8 cellular contexts compared by ENCODE assay signal in the genomic region with DNA sequence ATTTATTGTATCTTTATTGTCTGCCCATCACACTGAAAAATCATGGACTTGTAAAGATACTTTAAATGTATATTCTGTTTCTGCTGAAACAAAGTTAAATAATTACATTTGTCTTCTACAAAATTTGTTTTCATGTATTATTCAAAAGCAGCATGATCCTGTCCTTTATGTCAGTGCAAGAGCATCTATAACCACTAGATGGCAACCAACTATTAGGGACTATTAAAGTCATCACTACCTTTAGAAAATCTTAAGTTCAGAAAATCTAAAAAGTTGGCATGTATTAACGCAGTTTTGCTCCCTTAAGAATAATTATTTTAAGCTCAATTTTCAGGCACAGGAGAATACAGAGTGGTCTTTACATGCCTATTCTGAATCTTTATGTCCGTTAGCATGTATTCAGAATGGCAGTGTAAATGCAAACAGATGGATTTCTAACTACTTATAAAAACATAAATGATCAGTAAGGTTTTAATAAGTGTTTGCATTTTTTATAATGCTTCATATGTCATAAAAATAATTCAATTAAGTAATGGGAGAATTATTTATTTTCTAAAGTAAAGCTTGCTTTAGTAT. TPM values are rescaled to one million over a fixed set of nuclear protein-coding genes. Genes with fewer than 3 reads are reported as not detected.
DNase-seq lines count a peak whose midpoint lies in the region; ATAC-seq and TF ChIP-seq lines count a peak whose summit lies in the region.

No MANE protein-coding gene starts in this region.

- H3K4me1 ChIP-seq in H9 (ENCODE audit: insufficient read depth, low read length) = peaks cover 5% of the 10 kb centered on the region; the same call in 1 of the 2 replicates
- H3K4me1 ChIP-seq in MM.1S (ENCODE audit: low read length) = peaks cover 16% of the 10 kb centered on the region

- H3K27me3 ChIP-seq in H9 (ENCODE audit: insufficient read depth, low read length) (no peaks in the 10 kb centered on the region), MM.1S (replicated peaks; ENCODE audit: insufficient read depth, low read length) (no peaks in the 10 kb centered on the region)

- H2BK120ac ChIP-seq in H9 (ENCODE audit: low read depth, low read length, poor library complexity, severe bottlenecking) = no peak overlapping the region

- H3T11ph ChIP-seq in H9 (ENCODE audit: low read length) = no peak overlapping the region

- H3K23ac ChIP-seq in H9 (ENCODE audit: insufficient read length, low read depth, low read length) = no peak overlapping the region

- H3K9ac ChIP-seq in H9 (ENCODE audit: extremely low read depth, insufficient read length, low read length) = no peak overlapping the region
- H3K9ac ChIP-seq in MM.1S (ENCODE audit: low read length) = no peak overlapping the region

- peak; percentile 89 for TF ChIP-seq CTCF in H9 (conservative IDR thresholded peaks at IDR 0.05)
- TF ChIP-seq CTCF in MM.1S (IDR thresholded peaks at IDR 0.05; ENCODE audit: low read length) = peak; percentile 84
- peak; percentile 88 for TF ChIP-seq CTCF in VCaP (conservative IDR thresholded peaks at IDR 0.05)

- no peaks in the 10 kb centered on the region for H3K9me3 Mint-ChIP-seq in activated naive CD8-positive, alpha-beta T cell treated with anti-CD3 and anti-CD28 coated beads, Interleukin-2, amount 10 ng/mL, durations not matched to agents 7 days and 5 days
- peaks cover 2% of the 10 kb centered on the region for H3K9me3 Mint-ChIP-seq in activated naive CD8-positive, alpha-beta T cell treated with anti-CD3 and anti-CD28 coated beads for 36 hours
- peaks cover 0 to 3% of the 10 kb centered on the region in 2 experiments; a peak in 2 of 5 replicates for H3K9me3 Mint-ChIP-seq in H9

- no peak overlapping the region for H2BK15ac ChIP-seq in H9 (ENCODE audit: low read depth, low read length)

- no peak overlapping the region for H3K4me3 Mint-ChIP-seq in activated naive CD8-positive, alpha-beta T cell treated with anti-CD3 and anti-CD28 coated beads, Interleukin-2, amount 10 ng/mL, durations not matched to agents 7 days and 5 days
- no peak overlapping the region for H3K4me3 Mint-ChIP-seq in activated naive CD8-positive, alpha-beta T cell treated with anti-CD3 and anti-CD28 coated beads for 36 hours
- H3K4me3 Mint-ChIP-seq in H9 = no peak overlapping the region

- no peak overlapping the region for H2BK12ac ChIP-seq in H9 (ENCODE audit: insufficient read length, low read depth, low read length)

- H3K4me1 Mint-ChIP-seq in activated naive CD8-positive, alpha-beta T cell treated with anti-CD3 and anti-CD28 coated beads, Interleukin-2, amount 10 ng/mL, durations not matched to agents 7 days and 5 days = peaks cover 7% of the 10 kb centered on the region
- H3K4me1 Mint-ChIP-seq in activated naive CD8-positive, alpha-beta T cell treated with anti-CD3 and anti-CD28 coated beads for 36 hours = peaks cover 28% of the 10 kb centered on the region
- H3K4me1 Mint-ChIP-seq in H9 = peaks cover 30 to 33% of the 10 kb centered on the region in 2 experiments

- no peaks in the 10 kb centered on the region for H3K23me2 ChIP-seq in H9 (ENCODE audit: insufficient read length, low read depth, low read length, poor library complexity, severe bottlenecking)

- peak; percentile 66 for ATAC-seq in activated naive CD8-positive, alpha-beta T cell treated with anti-CD3 and anti-CD28 coated beads, Interleukin-2, amount 10 ng/mL, durations not matched to agents 7 days and 5 days (ENCODE audit: low read depth)

- H3K9me2 ChIP-seq in MM.1S (replicated peaks; ENCODE audit: insufficient read depth, low read length) = no peaks in the 10 kb centered on the region

- no peak overlapping the region for H2AFZ ChIP-seq in H9 (ENCODE audit: low read length)
- H2AFZ ChIP-seq in MM.1S (ENCODE audit: low read length) = no peak overlapping the region

- no peak overlapping the region for H2BK20ac ChIP-seq in H9 (ENCODE audit: low read depth, low read length, poor library complexity, severe bottlenecking)

- H3K4me2 ChIP-seq in H9 (ENCODE audit: insufficient read depth, insufficient read length, low read length) (no peak overlapping the region), MM.1S (ENCODE audit: low read depth, low read length) (no peak overlapping the region)

- H4K5ac ChIP-seq in H9 (ENCODE audit: insufficient read length, low read depth, low read length) = no peak overlapping the region

- no peaks in the 10 kb centered on the region for H4K20me1 ChIP-seq in H9 (ENCODE audit: control insufficient read depth, insufficient read depth, insufficient read length)
- H4K20me1 ChIP-seq in MM.1S (ENCODE audit: insufficient read depth, low read length) = peaks cover 9% of the 10 kb centered on the region; the same call in 1 of the 2 replicates

- H3K27ac ChIP-seq in H9 (ENCODE audit: insufficient read length, low read depth, low read length) (no peak overlapping the region), MM.1S (ENCODE audit: low read length) (no peak overlapping the region), VCaP (peak overlapping the region; percentile 20; the same call in 1 of the 2 replicates)

- no peak overlapping the region for H2AK5ac ChIP-seq in H9 (ENCODE audit: insufficient read length, low read length)

- POLR2A ChIA-PET in activated naive CD8-positive, alpha-beta T cell treated with anti-CD3 and anti-CD28 coated beads, Interleukin-2, amount 10 ng/mL, durations not matched to agents 7 days and 5 days (lab: Charles Lee) = no interaction called here

- H3K9me3 ChIP-seq in H9 (ENCODE audit: control insufficient read depth, low read depth, low read length) (no peaks in the 10 kb centered on the region), MM.1S (replicated peaks; ENCODE audit: insufficient read depth, low read length) (no peaks in the 10 kb centered on the region)

- no peak overlapping the region for H4K8ac ChIP-seq in H9 (replicated peaks; ENCODE audit: insufficient read length, low read depth, low read length)

- no peaks in the 10 kb centered on the region for H3K27me3 Mint-ChIP-seq in activated naive CD8-positive, alpha-beta T cell treated with anti-CD3 and anti-CD28 coated beads, Interleukin-2, amount 10 ng/mL, durations not matched to agents 7 days and 5 days
- H3K27me3 Mint-ChIP-seq in activated naive CD8-positive, alpha-beta T cell treated with anti-CD3 and anti-CD28 coated beads for 36 hours = no peaks in the 10 kb centered on the region
- H3K27me3 Mint-ChIP-seq in H9 (ENCODE audit: low read depth) = no peaks in the 10 kb centered on the region

- H2BK5ac ChIP-seq in H9 (ENCODE audit: insufficient read length, low read length) = no peak overlapping the region

- H3F3A ChIP-seq in MM.1S (ENCODE audit: insufficient read depth, low read length) = no peaks in the 10 kb centered on the region

- H3K79me2 ChIP-seq in H9 (ENCODE audit: insufficient read depth, low read length) (0 out of 2 replicates have a peak, but pooled peaks cover 4% of the 10 kb centered on the region), MM.1S (ENCODE audit: low read length) (peaks cover 92% of the 10 kb centered on the region)

- no peak overlapping the region for H3K4ac ChIP-seq in H9 (ENCODE audit: low read depth, low read length)

- no peak overlapping the region for H4K91ac ChIP-seq in H9 (ENCODE audit: insufficient read length, low read depth, low read length)

- DNase-seq in activated naive CD8-positive, alpha-beta T cell treated with anti-CD3 and anti-CD28 coated beads, Interleukin-2, amount 10 ng/mL, durations not matched to agents 7 days and 5 days = no peak
- DNase-seq in activated naive CD8-positive, alpha-beta T cell treated with anti-CD3 and anti-CD28 coated beads for 36 hours = no peak
- DNase-seq in H9 (no peak), MM.1S (peak; percentile 62), globus pallidus (ENCODE audit: low spot score) (peak; percentile 48), skeletal muscle cell (ENCODE audit: low read depth) (peak; percentile 33), NCI-H128 (lab: John Stamatoyannopoulos, UW; ENCODE audit: unreplicated experiment) (no peak)

- H3K36me3 ChIP-seq in MM.1S (replicated peaks; ENCODE audit: insufficient read depth, low read length) = no peaks in the 10 kb centered on the region

- H3K4me3 ChIP-seq in MM.1S (ENCODE audit: low read length) = no peak overlapping the region
- H3K4me3 ChIP-seq in skeletal muscle cell (ENCODE audit: low read depth, low read length) = no peak overlapping the region

- H3K14ac ChIP-seq in H9 (ENCODE audit: insufficient read depth, low read length) = no peak overlapping the region

- no peaks in the 10 kb centered on the region for H3K79me1 ChIP-seq in H9 (ENCODE audit: insufficient read depth, low read depth, low read length, poor library complexity, severe bottlenecking)

- no peak overlapping the region for H3K18ac ChIP-seq in H9 (ENCODE audit: insufficient read length, low read depth, low read length)

- H3K36me3 Mint-ChIP-seq in activated naive CD8-positive, alpha-beta T cell treated with anti-CD3 and anti-CD28 coated beads, Interleukin-2, amount 10 ng/mL, durations not matched to agents 7 days and 5 days = peaks cover 16% of the 10 kb centered on the region
- peaks cover 19% of the 10 kb centered on the region for H3K36me3 Mint-ChIP-seq in activated naive CD8-positive, alpha-beta T cell treated with anti-CD3 and anti-CD28 coated beads for 36 hours
- peaks cover 12 to 37% (median 27%) of the 10 kb centered on the region in 3 experiments for H3K36me3 Mint-ChIP-seq in H9 (ENCODE audit: insufficient read depth in 1 of 3, low read depth in 3 of 3)

- no peak overlapping the region for H3K27ac Mint-ChIP-seq in activated naive CD8-positive, alpha-beta T cell treated with anti-CD3 and anti-CD28 coated beads, Interleukin-2, amount 10 ng/mL, durations not matched to agents 7 days and 5 days
- H3K27ac Mint-ChIP-seq in activated naive CD8-positive, alpha-beta T cell treated with anti-CD3 and anti-CD28 coated beads for 36 hours = no peak overlapping the region
- H3K27ac Mint-ChIP-seq in H9 = peak overlapping the region in 2 of 3 experiments; percentile 20 to 40; a peak in 1 of 7 replicates

- H3K56ac ChIP-seq in H9 (ENCODE audit: insufficient read length, low read depth, low read length) = no peak overlapping the region

- no CpG with 5 or more reads among the region's 2 CpGs for WGBS in H9 (ENCODE audit: extremely low coverage, insufficient read length, low lambda C conversion rate)

RNA-seq across cellular contexts. Expression of gene TMEM30A, which starts 17.8 kb away (rescaled TPM):
- 10 to 100 TPM; 51.5 to 61.6 TPM for total RNA-seq in activated naive CD8-positive, alpha-beta T cell treated with anti-CD3 and anti-CD28 coated beads, Interleukin-2, amount 10 ng/mL, durations not matched to agents 7 days and 5 days
- total RNA-seq in activated naive CD8-positive, alpha-beta T cell treated with anti-CD3 and anti-CD28 coated beads for 36 hours = 10 to 100 TPM; 38.8 to 40.4 TPM
- total RNA-seq in H9 (2021) = 63.0 and 65.2 TPM in 2 replicates

RNA-seq across cellular contexts. Expression of gene COX7A2, which starts 23.2 kb away (rescaled TPM):
- total RNA-seq in activated naive CD8-positive, alpha-beta T cell treated with anti-CD3 and anti-CD28 coated beads, Interleukin-2, amount 10 ng/mL, durations not matched to agents 7 days and 5 days = 100 to 1,000 TPM; 358 to 367 TPM
- total RNA-seq in activated naive CD8-positive, alpha-beta T cell treated with anti-CD3 and anti-CD28 coated beads for 36 hours = 100 to 1,000 TPM; 489 to 495 TPM
- 508 and 516 TPM in 2 replicates for total RNA-seq in H9 (2021)

Comparison
In these comparisons a context has a peak if more than half of its experiments do, and no peak if none do; other contexts are left out.
1. DNase-seq: peak in MM.1S (single experiment), globus pallidus (single experiment) and skeletal muscle cell (single experiment); none in activated naive CD8-positive, alpha-beta T cell treated with anti-CD3 and anti-CD28 coated beads, Interleukin-2, amount 10 ng/mL, durations not matched to agents 7 days and 5 days (single experiment), activated naive CD8-positive, alpha-beta T cell treated with anti-CD3 and anti-CD28 coated beads for 36 hours (single experiment), H9 (single experiment) and NCI-H128 (single experiment).
2. H3K27ac Mint-ChIP-seq: peak in H9 (2 of 3); none in activated naive CD8-positive, alpha-beta T cell treated with anti-CD3 and anti-CD28 coated beads, Interleukin-2, amount 10 ng/mL, durations not matched to agents 7 days and 5 days (single experiment) and activated naive CD8-positive, alpha-beta T cell treated with anti-CD3 and anti-CD28 coated beads for 36 hours (single experiment).
3. Peak in every context shown above with its lines, with median percentiles within 50 percentile points of each other: CTCF ChIP-seq.